In the genomic region with DNA sequence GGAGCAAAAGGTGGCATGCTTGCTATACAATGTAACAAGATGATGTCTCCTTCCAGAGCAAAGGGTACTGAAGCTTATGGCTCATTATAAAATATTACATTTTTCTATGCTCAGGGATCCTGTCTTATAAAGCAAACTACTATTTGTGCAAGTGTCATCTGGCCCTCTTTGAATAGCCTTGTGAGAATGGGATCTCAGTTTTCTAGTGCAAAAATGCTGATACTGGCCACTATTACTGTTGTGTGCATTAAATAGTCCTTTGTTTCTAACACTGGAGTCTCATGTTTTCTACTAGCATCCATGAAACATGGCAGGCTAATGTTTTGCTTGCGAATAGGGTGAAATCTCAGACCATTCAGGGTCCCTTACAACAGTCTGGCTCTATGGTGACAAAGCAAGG, we compare ENCODE assay signal across 20 cellular contexts.
DNase-seq lines count a peak whose midpoint lies in the region; TF ChIP-seq lines count a peak whose summit lies in the region.
"Had no signal": no experiment of that assay in that cellular context is flagged by ENCODE, and none has a peak within 500 bp of the region (broad histone marks: within the 10 kb centered on the region; RNA-seq: fewer than 3 reads in every experiment).

No MANE protein-coding gene starts in this region.

- CTCF ChIA-PET in GM10248 (lab: Yijun Ruan, JAX) = interaction anchor here (1.0 to 2.5 kb wide), 2 partner anchors 13 to 22 kb away, joined by 3 to 9 read pairs; no protein-coding TSS in a partner anchor

- POLR2A ChIA-PET in GM10248 (lab: Yijun Ruan, JAX) = no interaction called here

- no peak for TF ChIP-seq CTCF in GM10248 (IDR thresholded peaks at IDR 0.05; ENCODE audit: control extremely low read depth, extremely low read depth, low read depth, missing control alignments)

- no peak for DNase-seq in caudate nucleus (lab: John Stamatoyannopoulos, UW)
- DNase-seq in medulla oblongata (ENCODE audit: extremely low spot score) = peak; percentile 46
- DNase-seq in putamen (ENCODE audit: low spot score) = peak; percentile 34
- DNase-seq in NCI-H345 treated with DMSO at 0.1 percent for 48 hours (lab: John Stamatoyannopoulos, UW; ENCODE audit: unreplicated experiment) = no peak
- DNase-seq in inferior parietal cortex (ENCODE audit: extremely low spot score) = no peak
- no peak for DNase-seq in GM10248 (ENCODE audit: extremely low spot score)
- DNase-seq: 8988T; ACHN; AML-193; C1 segment of cervical spinal cord; Calu3; CD4-positive, alpha-beta memory T cell; COR-L47; DMS53; DMS79 treated with DMSO at 0.1 percent for 48 hours; GF-D8; GOT3; HFFc6 had no signal

- H3K27ac ChIP-seq in caudate nucleus (ENCODE audit: low read depth, low read length) (peak overlapping the region; percentile 63), temporal lobe (ENCODE audit: low read depth, low read length) (peak overlapping the region; percentile 36)
- H3K27ac ChIP-seq: A549 had no signal

Comparison
In these comparisons a context has a peak if more than half of its experiments do, and no peak if none do; other contexts are left out.
1. DNase-seq: peak in medulla oblongata (single experiment) and putamen (single experiment); none in caudate nucleus (0 of 61), NCI-H345 treated with DMSO at 0.1 percent for 48 hours (single experiment), inferior parietal cortex (single experiment) and GM10248 (single experiment).